Comparison of ENCODE assay signal across 17 cellular contexts in genomic region chr11:2251138-2251537, GRCh38. TPM values are rescaled to one million over a fixed set of nuclear protein-coding genes. Genes with fewer than 3 reads are reported as not detected.
"Had no signal": no experiment of that assay in that cellular context is flagged by ENCODE, and none has a peak within 500 bp of the region (broad histone marks: within the 10 kb centered on the region; RNA-seq: fewer than 3 reads in every experiment).

No MANE protein-coding gene starts in this region.

- H3K9me3 ChIP-seq: colonic mucosa, gastrocnemius medialis, psoas muscle, right lobe of liver had no signal

- H3K4me3 Mint-ChIP-seq: naive B cell, nephron had no signal

- DNase-seq: dermis blood vessel endothelial cell; effector CD4-positive, alpha-beta T cell; gastrocnemius medialis; heart right ventricle; left ventricle myocardium superior; mesenchymal stem cell; naive B cell; psoas muscle; retina; stimulated activated CD4-positive, alpha-beta T cell treated with anti-CD3 and anti-CD28 coated beads, Interleukin-2, amount 100 ng/mL, for 48 hours; stimulated activated naive CD4-positive, alpha-beta T cell treated with Interleukin-2 at 50 U/mL for 16 hours had no signal

- H3K27ac Mint-ChIP-seq: nephron had no signal

- H3K36me3 ChIP-seq: colonic mucosa, gastrocnemius medialis, heart right ventricle, right lobe of liver had no signal

- H3K4me1 ChIP-seq: colonic mucosa, gastrocnemius medialis, heart right ventricle, psoas muscle, right lobe of liver had no signal

- H3K4me1 Mint-ChIP-seq: naive B cell, nephron had no signal

- ATAC-seq: gastrocnemius medialis, heart right ventricle, left ventricle myocardium superior, psoas muscle had no signal

- H3K36me3 Mint-ChIP-seq: naive B cell had no signal

- H3K27me3 ChIP-seq: colonic mucosa, right lobe of liver had no signal

- H3K27ac ChIP-seq: colonic mucosa, gastrocnemius medialis, heart right ventricle, psoas muscle, right lobe of liver, skin epidermis had no signal

- H3K4me3 ChIP-seq: colonic mucosa, gastrocnemius medialis, heart right ventricle, lung, psoas muscle, right lobe of liver, skin epidermis had no signal

RNA-seq across cellular contexts. Expression of gene ASCL2, which starts 19.2 kb away (rescaled TPM):
- total RNA-seq: dermis blood vessel endothelial cell, fibroblast of villous mesenchyme, gastrocnemius medialis, psoas muscle had no signal

RNA-seq across cellular contexts. Expression of gene C11orf21, which starts 50.6 kb away (rescaled TPM):
- total RNA-seq: dermis blood vessel endothelial cell, fibroblast of villous mesenchyme had no signal

RNA-seq across cellular contexts. Expression of gene TSPAN32, which starts 50.7 kb away (rescaled TPM):
- total RNA-seq: dermis blood vessel endothelial cell, gastrocnemius medialis had no signal
